12 cellular contexts compared by ENCODE assay signal in genomic region chr14:100131181-100131580, GRCh38. TPM values are rescaled to one million over a fixed set of nuclear protein-coding genes. Genes with fewer than 3 reads are reported as not detected.
DNase-seq lines count a peak whose midpoint lies in the region; ATAC-seq and TF ChIP-seq lines count a peak whose summit lies in the region.
"Had no signal": no experiment of that assay in that cellular context is flagged by ENCODE, and none has a peak within 500 bp of the region (broad histone marks: within the 10 kb centered on the region; RNA-seq: fewer than 3 reads in every experiment).

No MANE protein-coding gene starts in this region.

- no peak overlapping the region for H2BK12ac ChIP-seq in H9 (ENCODE audit: insufficient read length, low read depth, low read length)

- H3K9me3 ChIP-seq in CD4-positive, alpha-beta memory T cell (ENCODE audit: control insufficient read depth in 1 of 2, low read length in 2 of 2): no peaks in the 10 kb centered on the region
- H3K9me3 ChIP-seq in H9 (ENCODE audit: control insufficient read depth, low read depth, low read length) (no peaks in the 10 kb centered on the region), BE2C (no peaks in the 10 kb centered on the region)
- H3K9me3 ChIP-seq: SK-N-SH had no signal

- no peak for DNase-seq in CD4-positive, alpha-beta memory T cell
- DNase-seq in H9 (peak; percentile 61), mucosa of gallbladder (ENCODE audit: low spot score) (peak; percentile 76), BE2C (no peak)
- DNase-seq in effector CD8-positive, alpha-beta T cell (lab: John Stamatoyannopoulos, UW): no peak
- no peak for DNase-seq in activated T-cell treated with anti-CD3 and anti-CD28 coated beads, Interleukin-2, amount 50 U/mL, for 72 hours
- DNase-seq: DMS 273 treated with DMSO at 0.1 percent for 48 hours, NCI-H1048, SK-N-SH had no signal

- no peaks in the 10 kb centered on the region for H4K20me1 ChIP-seq in H9 (ENCODE audit: control insufficient read depth, insufficient read depth, insufficient read length)

- H3K56ac ChIP-seq in H9 (ENCODE audit: insufficient read length, low read depth, low read length): no peak overlapping the region

- no peak overlapping the region for H2BK20ac ChIP-seq in H9 (ENCODE audit: low read depth, low read length, poor library complexity, severe bottlenecking)

- H3K36me3 ChIP-seq in CD4-positive, alpha-beta memory T cell (ENCODE audit: insufficient read depth, low read length): peaks cover 98% of the 10 kb centered on the region
- peaks cover 49% of the 10 kb centered on the region for H3K36me3 ChIP-seq in BE2C

- no peak overlapping the region for H3K4ac ChIP-seq in H9 (ENCODE audit: low read depth, low read length)

- no peaks in the 10 kb centered on the region for H3K79me1 ChIP-seq in H9 (ENCODE audit: insufficient read depth, low read depth, low read length, poor library complexity, severe bottlenecking)

- H3K14ac ChIP-seq in H9 (ENCODE audit: insufficient read depth, low read length): no peak overlapping the region

- H4K8ac ChIP-seq in H9 (replicated peaks; ENCODE audit: insufficient read length, low read depth, low read length): no peak overlapping the region

- CTCF ChIA-PET in CD4-positive, alpha-beta memory T cell (lab: Charles Lee; ENCODE audit: partially characterized antibody): interaction anchor here (1.3 kb wide), 1 partner anchor 23 kb away, joined by 4 read pairs; no protein-coding TSS in a partner anchor

- no peak overlapping the region for H3K4me3 ChIP-seq in CD4-positive, alpha-beta memory T cell (ENCODE audit: low read length in 2 of 2)
- H3K4me3 ChIP-seq in BE2C (ENCODE audit: low read depth, low read length): no peak overlapping the region

- no peak overlapping the region for H3K4me2 ChIP-seq in H9 (ENCODE audit: insufficient read depth, insufficient read length, low read length)
- H3K4me2 ChIP-seq: SK-N-SH had no signal

- H3K27ac Mint-ChIP-seq in CD4-positive, alpha-beta memory T cell: peak overlapping the region in 6 of 7 donors; percentile 58 to 73 (median 66)
- H3K27ac Mint-ChIP-seq in H9: peak overlapping the region in 2 of 3 experiments; percentile 20 to 41; a peak in 4 of 7 replicates
- no peak overlapping the region for H3K27ac Mint-ChIP-seq in activated T-cell treated with anti-CD3 and anti-CD28 coated beads, Interleukin-2, amount 50 U/mL, for 72 hours

- H2AK5ac ChIP-seq in H9 (ENCODE audit: insufficient read length, low read length): no peak overlapping the region

- no peak overlapping the region for H2BK15ac ChIP-seq in H9 (ENCODE audit: low read depth, low read length)

- peaks cover 0 to 8% (median under 1%) of the 10 kb centered on the region in 4 donors for H3K4me1 Mint-ChIP-seq in CD4-positive, alpha-beta memory T cell
- peaks cover 12 to 24% of the 10 kb centered on the region in 2 experiments for H3K4me1 Mint-ChIP-seq in H9
- no peaks in the 10 kb centered on the region for H3K4me1 Mint-ChIP-seq in activated T-cell treated with anti-CD3 and anti-CD28 coated beads, Interleukin-2, amount 50 U/mL, for 72 hours (ENCODE audit: low read depth)

- H2BK120ac ChIP-seq in H9 (ENCODE audit: low read depth, low read length, poor library complexity, severe bottlenecking): no peak overlapping the region

- H3K79me2 ChIP-seq in H9 (ENCODE audit: insufficient read depth, low read length): no peaks in the 10 kb centered on the region

- H3K36me3 Mint-ChIP-seq in CD4-positive, alpha-beta memory T cell: peaks cover 62 to 89% of the 10 kb centered on the region in 2 donors
- peaks cover 6 to 18% (median 17%) of the 10 kb centered on the region in 3 experiments; a peak in 5 of 7 replicates for H3K36me3 Mint-ChIP-seq in H9 (ENCODE audit: insufficient read depth in 1 of 3, low read depth in 3 of 3)
- H3K36me3 Mint-ChIP-seq in activated T-cell treated with anti-CD3 and anti-CD28 coated beads, Interleukin-2, amount 50 U/mL, for 72 hours (ENCODE audit: insufficient read depth in 2 of 2): peaks cover 9 to 35% of the 10 kb centered on the region in 2 donors

- no peak for ATAC-seq in SK-N-SH treated with all-trans-retinoic acid at 6 μM for 48 hours
- ATAC-seq in activated T-cell treated with anti-CD3 and anti-CD28 coated beads, Interleukin-2, amount 50 U/mL, for 72 hours (replicated peaks in 1 of 2): no peak

- no peaks in the 10 kb centered on the region for H3K27me3 ChIP-seq in CD4-positive, alpha-beta memory T cell (ENCODE audit: insufficient read depth, low read length)
- H3K27me3 ChIP-seq in H9 (ENCODE audit: insufficient read depth, low read length): no peaks in the 10 kb centered on the region
- H3K27me3 ChIP-seq in BE2C: no peaks in the 10 kb centered on the region

- H3K27me3 Mint-ChIP-seq in CD4-positive, alpha-beta memory T cell: no peaks in the 10 kb centered on the region
- no peaks in the 10 kb centered on the region; the same call in 1 of the 2 replicates for H3K27me3 Mint-ChIP-seq in H9 (ENCODE audit: low read depth)
- H3K27me3 Mint-ChIP-seq in activated T-cell treated with anti-CD3 and anti-CD28 coated beads, Interleukin-2, amount 50 U/mL, for 72 hours (ENCODE audit: low read depth): no peaks in the 10 kb centered on the region

- H2BK5ac ChIP-seq in H9 (ENCODE audit: insufficient read length, low read length): no peak overlapping the region

- no peak overlapping the region for H4K5ac ChIP-seq in H9 (ENCODE audit: insufficient read length, low read depth, low read length)

- no peak overlapping the region for H3K4me3 Mint-ChIP-seq in CD4-positive, alpha-beta memory T cell
- H3K4me3 Mint-ChIP-seq in H9: no peak overlapping the region
- H3K4me3 Mint-ChIP-seq in activated T-cell treated with anti-CD3 and anti-CD28 coated beads, Interleukin-2, amount 50 U/mL, for 72 hours: no peak overlapping the region

- no peak overlapping the region for H4K91ac ChIP-seq in H9 (ENCODE audit: insufficient read length, low read depth, low read length)

- peaks cover 0 to 5% (median 0%) of the 10 kb centered on the region in 8 donors for H3K9me3 Mint-ChIP-seq in CD4-positive, alpha-beta memory T cell
- H3K9me3 Mint-ChIP-seq in H9: no peaks in the 10 kb centered on the region
- H3K9me3 Mint-ChIP-seq in activated T-cell treated with anti-CD3 and anti-CD28 coated beads, Interleukin-2, amount 50 U/mL, for 72 hours: no peaks in the 10 kb centered on the region

- H3K4me1 ChIP-seq in CD4-positive, alpha-beta memory T cell (ENCODE audit: insufficient read depth, low read length): no peaks in the 10 kb centered on the region
- no peaks in the 10 kb centered on the region for H3K4me1 ChIP-seq in H9 (ENCODE audit: insufficient read depth, low read length)
- peaks cover 21% of the 10 kb centered on the region for H3K4me1 ChIP-seq in BE2C

- no peak for TF ChIP-seq CTCF in H9 (conservative IDR thresholded peaks at IDR 0.05)
- no peak for TF ChIP-seq CTCF in BE2C (IDR thresholded peaks at IDR 0.05; ENCODE audit: low read depth, low read length)

- H3T11ph ChIP-seq in H9 (ENCODE audit: low read length): no peak overlapping the region

- intact Hi-C loops in CD4-positive, alpha-beta memory T cell (cut with micrococcal nuclease): no loop called here

- POLR2A ChIA-PET in CD4-positive, alpha-beta memory T cell (lab: Charles Lee; ENCODE audit: partially characterized antibody): interaction anchor here (0.7 to 4.2 kb wide), 6 partner anchors 8 to 83 kb away, joined by 3 to 23 read pairs (median 4); no protein-coding TSS in a partner anchor

- no peaks in the 10 kb centered on the region for H3K23me2 ChIP-seq in H9 (ENCODE audit: insufficient read length, low read depth, low read length, poor library complexity, severe bottlenecking)

- no peak overlapping the region for H3K27ac ChIP-seq in CD4-positive, alpha-beta memory T cell (ENCODE audit: low read depth, low read length)
- H3K27ac ChIP-seq in H9 (ENCODE audit: insufficient read length, low read depth, low read length) (no peak overlapping the region), angular gyrus (ENCODE audit: low read depth, low read length) (peak overlapping the region; percentile 22)
- H3K27ac ChIP-seq: epithelial cell of prostate had no signal

- H3K9ac ChIP-seq in H9 (ENCODE audit: extremely low read depth, insufficient read length, low read length): no peak overlapping the region
- H3K9ac ChIP-seq: SK-N-SH had no signal

- WGBS in H9 (ENCODE audit: extremely low coverage, insufficient read length, low lambda C conversion rate): no CpG with 5 or more reads among the region's 6 CpGs

- no peak overlapping the region for H3K23ac ChIP-seq in H9 (ENCODE audit: insufficient read length, low read depth, low read length)

- no peak overlapping the region for H2AFZ ChIP-seq in H9 (ENCODE audit: low read length)

- no peak overlapping the region for H3K18ac ChIP-seq in H9 (ENCODE audit: insufficient read length, low read depth, low read length)

TF ChIP-seq in SK-N-SH treated with all-trans-retinoic acid at 6 μM for 48 hours, 23 proteins besides CTCF, POLR2A, EP300 and RAD21 (continues in another document):
- TF ChIP-seq CREB5 (CRISPR knock-in tag; IDR thresholded peaks at IDR 0.05; ENCODE audit: low read depth): no peak

RNA-seq across cellular contexts. Expression of gene DEGS2, which starts 28.3 kb away (rescaled TPM):
- total RNA-seq in CD4-positive, alpha-beta memory T cell: under 1 TPM in 1 of 2 experiments, not detected in 1; 0.14 TPM
- polyA plus RNA-seq in CD4-positive, alpha-beta memory T cell: under 1 TPM in 1 of 2 donors, not detected in 1; 0.81 TPM
- total RNA-seq in H9 (2021) (0.59 and 0.72 TPM in 2 replicates), mucosa of gallbladder (149 TPM)
- 1 to 10 TPM; 1.8 to 4.2 TPM for total RNA-seq in activated T-cell treated with anti-CD3 and anti-CD28 coated beads, Interleukin-2, amount 50 U/mL, for 72 hours
- polyA plus RNA-seq in BE2C (2012; ENCODE audit: insufficient read depth, insufficient read length, low read depth): 0.32 TPM

Comparison
In these comparisons a context has a peak if more than half of its experiments do, and no peak if none do; other contexts are left out.
1. DNase-seq: peak in H9 (single experiment) and mucosa of gallbladder (single experiment); none in CD4-positive, alpha-beta memory T cell (0 of 5), effector CD8-positive, alpha-beta T cell (single experiment), activated T-cell treated with anti-CD3 and anti-CD28 coated beads, Interleukin-2, amount 50 U/mL, for 72 hours (0 of 2) and BE2C (single experiment).
2. RNA of gene DEGS2, which starts 28.3 kb away (total RNA-seq): 149 TPM in mucosa of gallbladder (single experiment); 1.8 to 4.2 TPM in activated T-cell treated with anti-CD3 and anti-CD28 coated beads, Interleukin-2, amount 50 U/mL, for 72 hours, 0.59 to 0.72 TPM in H9 and 0.14 TPM in CD4-positive, alpha-beta memory T cell; every median in the first group is over 10 times any median in the second.